In genomic region chr19:48768355-48768754, GRCh38 we compare ENCODE assay signal across 11 cellular contexts. TPM values are rescaled to one million over a fixed set of nuclear protein-coding genes. Genes with fewer than 3 reads are reported as not detected.
"Had no signal": no experiment of that assay in that cellular context is flagged by ENCODE, and none has a peak within 500 bp of the region (broad histone marks: within the 10 kb centered on the region; RNA-seq: fewer than 3 reads in every experiment).

No MANE protein-coding gene starts in this region.

RNA-seq across cellular contexts. Expression of gene FGF21, which starts 13.0 kb away (rescaled TPM):
- total RNA-seq: activated CD4-positive, alpha-beta T cell treated with anti-CD3 and anti-CD28 coated beads for 36 hours; activated CD4-positive, alpha-beta T cell treated with anti-CD3 and anti-CD28 coated beads, Interleukin-2, amount 10 ng/mL, durations not matched to agents 7 days and 5 days; activated CD8-positive, alpha-beta T cell treated with anti-CD3 and anti-CD28 coated beads, Interleukin-2, amount 10 ng/mL, durations not matched to agents 7 days and 5 days; activated naive CD8-positive, alpha-beta T cell treated with anti-CD3 and anti-CD28 coated beads, Interleukin-2, amount 10 ng/mL, durations not matched to agents 7 days and 5 days; activated T-helper 2 cell treated with anti-CD3 and anti-CD28 coated beads, Interferon-gamma antibody, Interleukin-2, Interleukin-4, amounts not matched to agents 10 μg/mL and 5 μg/mL and 100 μg/mL, durations not matched to agents 14 hours and 24 hours and 36 hours; adrenal gland; astrocyte; bronchial epithelial cell; M059J; RPMI7951; SJCRH30 had no signal
- polyA plus RNA-seq: adrenal gland had no signal

RNA-seq across cellular contexts. Expression of gene FUT1, which starts 15.9 kb away (rescaled TPM):
- total RNA-seq: SJCRH30 had no signal

RNA-seq across cellular contexts. Expression of gene IZUMO1, which starts 21.6 kb away (rescaled TPM):
- total RNA-seq: activated CD4-positive, alpha-beta T cell treated with anti-CD3 and anti-CD28 coated beads for 36 hours; activated CD8-positive, alpha-beta T cell treated with anti-CD3 and anti-CD28 coated beads, Interleukin-2, amount 10 ng/mL, durations not matched to agents 7 days and 5 days; activated naive CD8-positive, alpha-beta T cell treated with anti-CD3 and anti-CD28 coated beads, Interleukin-2, amount 10 ng/mL, durations not matched to agents 7 days and 5 days; astrocyte; M059J; SJCRH30 had no signal

RNA-seq across cellular contexts. Expression of gene RASIP1, which starts 27.9 kb away (rescaled TPM):
- total RNA-seq: activated naive CD8-positive, alpha-beta T cell treated with anti-CD3 and anti-CD28 coated beads, Interleukin-2, amount 10 ng/mL, durations not matched to agents 7 days and 5 days had no signal
